14 cellular contexts compared by ENCODE assay signal in genomic region chr10:97490592-97490991, GRCh38. TPM values are rescaled to one million over a fixed set of nuclear protein-coding genes. Genes with fewer than 3 reads are reported as not detected.
DNase-seq lines count a peak whose midpoint lies in the region; ATAC-seq, FAIRE-seq and TF ChIP-seq lines count a peak whose summit lies in the region.
"Had no signal": no experiment of that assay in that cellular context is flagged by ENCODE, and none has a peak within 500 bp of the region (broad histone marks: within the 10 kb centered on the region; RNA-seq: fewer than 3 reads in every experiment).

No MANE protein-coding gene starts in this region.

- TF ChIP-seq CTCF in GM12878 (IDR thresholded peaks at IDR 0.05 in 2 of 3, conservative IDR thresholded peaks at IDR 0.05 in 1 of 3; ENCODE audit: control insufficient read depth in 2 of 3, extremely low read depth in 1 of 3, insufficient read depth in 1 of 3, low read depth in 3 of 3, low read length in 3 of 3) (no peak), lower lobe of right lung (IDR thresholded peaks at IDR 0.05) (no peak)

- H3K9me3 ChIP-seq in GM12878 (replicated peaks; ENCODE audit: control insufficient read depth, insufficient read depth, low read length) (no peaks in the 10 kb centered on the region), lower lobe of right lung (no peaks in the 10 kb centered on the region), stomach smooth muscle (ENCODE audit: control insufficient read depth in 2 of 2, low read length in 2 of 2) (no peaks in the 10 kb centered on the region)
- H3K9me3 ChIP-seq: breast epithelium, SJCRH30 had no signal

- H3K27me3 ChIP-seq in GM12878 (replicated peaks in 1 of 2; ENCODE audit: control insufficient read depth in 2 of 2, insufficient read depth in 2 of 2, low read length in 1 of 2) = no peaks in the 10 kb centered on the region
- H3K27me3 ChIP-seq in lower lobe of right lung (ENCODE audit: low read depth) = no peaks in the 10 kb centered on the region
- H3K27me3 ChIP-seq in stomach smooth muscle (ENCODE audit: control insufficient read depth in 1 of 2, insufficient read depth in 2 of 2, low read length in 2 of 2) = no peaks in the 10 kb centered on the region
- H3K27me3 ChIP-seq: breast epithelium, SJCRH30 had no signal

- H2AFZ ChIP-seq in GM12878 (ENCODE audit: control insufficient read depth, low read depth, low read length) = no peak overlapping the region

- intact Hi-C loops in GM12878 (cut with micrococcal nuclease; ENCODE audit: unreplicated experiment) (no loop called here), lower lobe of right lung (cut with DNase I) (no loop called here), left colon (cut with DNase I, micrococcal nuclease) (no loop called here)

- POLR2A ChIA-PET in GM12878 (lab: Charles Lee) = no interaction called here

- no peak for FAIRE-seq in GM12878 (lab: Jason Lieb, UNC)
- FAIRE-seq: A204.1 had no signal

- H3K4me1 ChIP-seq in GM12878 (ENCODE audit: control insufficient read depth, insufficient read depth, low read length) = no peaks in the 10 kb centered on the region
- H3K4me1 ChIP-seq in lower lobe of right lung = peaks cover 39% of the 10 kb centered on the region
- peaks cover 18% of the 10 kb centered on the region for H3K4me1 ChIP-seq in stomach smooth muscle (ENCODE audit: control insufficient read depth, insufficient read depth, low read length)
- H3K4me1 ChIP-seq: breast epithelium, SJCRH30 had no signal

- peaks cover 76% of the 10 kb centered on the region for H3K79me2 ChIP-seq in GM12878 (ENCODE audit: control insufficient read depth, insufficient read depth, low read length)

- RAD21 ChIA-PET in GM12878 (lab: Charles Lee; ENCODE audit: unreplicated experiment) = no interaction called here

- peak; percentile 4 for DNase-seq in NCI-H2171 treated with DMSO at 0.1 percent for 48 hours (lab: John Stamatoyannopoulos, UW)
- no peak for DNase-seq in NCI-H2171 (lab: John Stamatoyannopoulos, UW)
- no peak for DNase-seq in GM12878 (ENCODE audit: low read depth, low spot score)
- peak; percentile 47 for DNase-seq in lower lobe of right lung
- DNase-seq in left colon = no peak
- DNase-seq in stimulated activated CD4-positive, alpha-beta T cell treated with anti-CD3 and anti-CD28 coated beads, Interleukin-4, amount 100 ng/mL, for 1 hour = no peak
- no peak for DNase-seq in DMS79 treated with DMSO at 0.1 percent for 48 hours (lab: John Stamatoyannopoulos, UW)
- DNase-seq: activated CD4-positive, alpha-beta memory T cell treated with anti-CD3 and anti-CD28 coated beads, Interleukin-2, amount 10 ng/mL, durations not matched to agents 7 days and 5 days; NCI-H1417 treated with DMSO at 0.1 percent for 48 hours; SJCRH30 had no signal

- H3K36me3 ChIP-seq in GM12878 (ENCODE audit: control insufficient read depth in 2 of 2, insufficient read depth in 2 of 2, low read length in 1 of 2) = peaks cover 2 to 3% of the 10 kb centered on the region in 2 experiments; a peak in 2 of 4 replicates
- peaks cover 3% of the 10 kb centered on the region for H3K36me3 ChIP-seq in lower lobe of right lung
- no peaks in the 10 kb centered on the region for H3K36me3 ChIP-seq in stomach smooth muscle (ENCODE audit: control insufficient read depth in 2 of 2, insufficient read depth in 2 of 2, low read length in 2 of 2)
- H3K36me3 ChIP-seq: breast epithelium had no signal

- 56% methylated on average over 2 of the region's 2 CpGs for WGBS in GM12878 (ENCODE audit: insufficient coverage, insufficient replicate concordance, low lambda C conversion rate, missing lambda C conversion rate)

- TF ChIP-seq EP300 in GM12878 (IDR thresholded peaks at IDR 0.05; ENCODE audit: borderline replicate concordance in 1 of 2, control insufficient read depth in 1 of 2, low read depth in 2 of 2, low read length in 2 of 2) = no peak

- H3K9ac ChIP-seq in GM12878 (ENCODE audit: control insufficient read depth, insufficient read depth, low read length) (no peak overlapping the region), stomach smooth muscle (ENCODE audit: low read length in 2 of 2) (peak overlapping the region; percentile 7 to 29)

- peak overlapping the region; percentile 3; the same call in 1 of the 2 replicates for H3K4me2 ChIP-seq in GM12878 (ENCODE audit: control insufficient read depth, insufficient read depth)

- TF ChIP-seq POLR2A in GM12878 (IDR thresholded peaks at IDR 0.05; ENCODE audit: low read depth, low read length) = no peak

- H3K4me3 ChIP-seq in GM12878 (no peak overlapping the region), lower lobe of right lung (no peak overlapping the region), stomach smooth muscle (ENCODE audit: low read length in 2 of 2) (peak overlapping the region in 1 of 2 donors; percentile 35)
- H3K4me3 ChIP-seq: breast epithelium, SJCRH30 had no signal

- in situ Hi-C loops in GM12878 (cut with MboI) = no loop called here

- BruUV-seq in GM12878 (replicated peaks; lab: Mats Ljungman, UMichigan) = no TSS peak

- H3K27ac ChIP-seq in GM12878 (ENCODE audit: control insufficient read depth, insufficient read depth) (no peak overlapping the region), lower lobe of right lung (peak overlapping the region; percentile 38), stomach smooth muscle (ENCODE audit: low read length) (peak overlapping the region; percentile 64)
- H3K27ac ChIP-seq: breast epithelium, SJCRH30 had no signal

- ATAC-seq in GM12878 = peak; percentile 15
- ATAC-seq in lower lobe of right lung = peak; percentile 85 to 86
- no peak for ATAC-seq in left colon
- ATAC-seq: HCT116 had no signal

- SMC1A ChIA-PET in GM12878 (lab: Charles Lee; ENCODE audit: uncharacterized antibody, unreplicated experiment) = no interaction called here

- no peak for TF ChIP-seq RAD21 in GM12878 (IDR thresholded peaks at IDR 0.05; ENCODE audit: insufficient read depth, low read depth, low read length)

- CTCF ChIA-PET in GM12878 (lab: Yijun Ruan, JAX) = interaction anchor here (0.8 to 2.2 kb wide), 2 partner anchors 44 to 212 kb away, joined by 3 to 8 read pairs; no protein-coding TSS in a partner anchor

- no peaks in the 10 kb centered on the region for H4K20me1 ChIP-seq in GM12878 (ENCODE audit: control insufficient read depth, insufficient read depth)

RNA-seq across cellular contexts. Expression of gene MMS19, which starts 7.6 kb away (rescaled TPM):
- total RNA-seq in GM12878 (2013; cell fraction: nucleolus; rRNA removed) = 156 and 163 TPM in 2 replicates
- total RNA-seq in GM12878 (2014; rRNA removed) = 90.8 and 97.3 TPM in 2 replicates
- total RNA-seq in GM12878 (2014; rRNA removed; fragmentation: Illumina TruSeq; extraction: Trizol) = 49.1 and 54.4 TPM in 2 replicates
- 71.7 and 74.3 TPM in 2 replicates for total RNA-seq in GM12878 (2021)
- polyA plus RNA-seq in GM12878 (2011; ENCODE audit: low read depth) = 38.0 TPM
- polyA plus RNA-seq in GM12878 (2011; rRNA removed) = 99.9 and 112 TPM in 2 replicates
- 133 and 141 TPM in 2 replicates for polyA plus RNA-seq in GM12878 (2011; cell fraction: cytosol; rRNA removed)
- 365 and 440 TPM in 2 replicates for polyA plus RNA-seq in GM12878 (2011; cell fraction: nucleus; rRNA removed)
- 48.6 and 67.0 TPM in 2 replicates for polyA plus RNA-seq in GM12878 (2012)
- 54.7 and 57.6 TPM in 2 replicates for polyA plus RNA-seq in GM12878 (2014; fragmentation: Illumina TruSeq; extraction: Trizol)
- polyA plus RNA-seq in GM12878 (2014; fragmentation: Nextera tagmentation; extraction: Ambion mirVana) = 10 to 100 TPM; 40.2 to 74.3 TPM
- 86.3 and 96.8 TPM in 2 replicates for polyA plus RNA-seq in GM12878 (2014; rRNA removed)
- 10 to 100 TPM; 54.4 to 63.7 TPM for polyA plus RNA-seq in GM12878 (2016; fragmentation: Nextera tagmentation; extraction: Ambion mirVana)
- 159 and 220 TPM in 2 replicates for polyA minus RNA-seq in GM12878 (2011; rRNA and poly(A)+ RNA removed)
- polyA minus RNA-seq in GM12878 (2011; cell fraction: cytosol; rRNA and poly(A)+ RNA removed) = 43.4 and 51.8 TPM in 2 replicates
- 93.6 and 113 TPM in 2 replicates for polyA minus RNA-seq in GM12878 (2011; cell fraction: nucleus; rRNA and poly(A)+ RNA removed)
- 65.5 TPM for total RNA-seq in lower lobe of right lung
- total RNA-seq in left colon = 10 to 100 TPM; 38.9 to 42.3 TPM

RNA-seq across cellular contexts. Expression of gene UBTD1, which starts 8.1 kb away (rescaled TPM):
- total RNA-seq in GM12878 (2013; cell fraction: nucleolus; rRNA removed) = 0.90 and 1.2 TPM in 2 replicates
- total RNA-seq in GM12878 (2014; rRNA removed) (0.76 and 1.2 TPM in 2 replicates), GM12878 (2014; rRNA removed; fragmentation: Illumina TruSeq; extraction: Trizol) (0.18 and 0.22 TPM in 2 replicates), GM12878 (2021) (1.2 and 1.3 TPM in 2 replicates), lower lobe of right lung (37.7 TPM), left colon (1 to 10 TPM; 1.8 to 2.4 TPM)
- polyA plus RNA-seq in GM12878 (2011; ENCODE audit: low read depth) = not detected
- polyA plus RNA-seq in GM12878 (2011; rRNA removed) (0.24 and 1.2 TPM in 2 replicates), GM12878 (2014; fragmentation: Illumina TruSeq; extraction: Trizol) (0.16 TPM in 1 of 2 replicates, not detected in the other), GM12878 (2014; fragmentation: Nextera tagmentation; extraction: Ambion mirVana) (under 1 TPM in 1 of 2 experiments, not detected in 1; 0.04 TPM), GM12878 (2014; rRNA removed) (0.66 and 1.5 TPM in 2 replicates), GM12878 (2016; fragmentation: Nextera tagmentation; extraction: Ambion mirVana) (1 to 10 TPM in 1 of 2 experiments, under 1 TPM in 1; 0.83 to 1.3 TPM)
- polyA plus RNA-seq in GM12878 (2011; cell fraction: cytosol; rRNA removed) = 2.3 and 2.8 TPM in 2 replicates
- 1.8 TPM in 2 replicates for polyA plus RNA-seq in GM12878 (2011; cell fraction: nucleus; rRNA removed)
- 0.64 and 1.00 TPM in 2 replicates for polyA plus RNA-seq in GM12878 (2012)
- 0.29 and 1.2 TPM in 2 replicates for polyA minus RNA-seq in GM12878 (2011; rRNA and poly(A)+ RNA removed)
- polyA minus RNA-seq in GM12878 (2011; cell fraction: cytosol; rRNA and poly(A)+ RNA removed) = 1.9 TPM in 1 of 2 replicates, not detected in the other
- polyA minus RNA-seq in GM12878 (2011; cell fraction: nucleus; rRNA and poly(A)+ RNA removed) = 0.48 and 0.57 TPM in 2 replicates

RNA-seq across cellular contexts. Expression of gene ZDHHC16, which starts 44.6 kb away (rescaled TPM):
- 27.9 and 36.8 TPM in 2 replicates for total RNA-seq in GM12878 (2013; cell fraction: nucleolus; rRNA removed)
- 30.0 and 30.6 TPM in 2 replicates for total RNA-seq in GM12878 (2014; rRNA removed)
- total RNA-seq in GM12878 (2014; rRNA removed; fragmentation: Illumina TruSeq; extraction: Trizol) = 27.3 and 29.6 TPM in 2 replicates
- total RNA-seq in GM12878 (2021) = 27.7 and 30.5 TPM in 2 replicates
- polyA plus RNA-seq in GM12878 (2011; ENCODE audit: low read depth) = 11.7 TPM
- 17.6 and 25.7 TPM in 2 replicates for polyA plus RNA-seq in GM12878 (2011; rRNA removed)
- 42.2 and 45.9 TPM in 2 replicates for polyA plus RNA-seq in GM12878 (2011; cell fraction: cytosol; rRNA removed)
- 36.1 and 42.5 TPM in 2 replicates for polyA plus RNA-seq in GM12878 (2011; cell fraction: nucleus; rRNA removed)
- 14.2 and 16.8 TPM in 2 replicates for polyA plus RNA-seq in GM12878 (2012)
- 40.7 and 43.2 TPM in 2 replicates for polyA plus RNA-seq in GM12878 (2014; fragmentation: Illumina TruSeq; extraction: Trizol)
- polyA plus RNA-seq in GM12878 (2014; fragmentation: Nextera tagmentation; extraction: Ambion mirVana) = 10 to 100 TPM; 16.8 to 20.0 TPM
- 26.5 and 27.8 TPM in 2 replicates for polyA plus RNA-seq in GM12878 (2014; rRNA removed)
- 10 to 100 TPM; 56.6 to 63.1 TPM for polyA plus RNA-seq in GM12878 (2016; fragmentation: Nextera tagmentation; extraction: Ambion mirVana)
- polyA minus RNA-seq in GM12878 (2011; rRNA and poly(A)+ RNA removed) = 45.6 and 55.0 TPM in 2 replicates
- polyA minus RNA-seq in GM12878 (2011; cell fraction: cytosol; rRNA and poly(A)+ RNA removed) = 8.7 and 10.7 TPM in 2 replicates
- 15.4 and 26.1 TPM in 2 replicates for polyA minus RNA-seq in GM12878 (2011; cell fraction: nucleus; rRNA and poly(A)+ RNA removed)
- 56.5 TPM for total RNA-seq in lower lobe of right lung
- total RNA-seq in left colon = 10 to 100 TPM; 29.1 to 31.5 TPM

RNA-seq across cellular contexts. Expression of gene EXOSC1, which starts 44.8 kb away (rescaled TPM):
- 32.7 and 33.1 TPM in 2 replicates for total RNA-seq in GM12878 (2013; cell fraction: nucleolus; rRNA removed)
- total RNA-seq in GM12878 (2014; rRNA removed) (63.1 and 65.8 TPM in 2 replicates), GM12878 (2014; rRNA removed; fragmentation: Illumina TruSeq; extraction: Trizol) (63.8 and 65.7 TPM in 2 replicates), GM12878 (2021) (43.4 and 50.3 TPM in 2 replicates), lower lobe of right lung (31.0 TPM), left colon (10 to 100 TPM; 21.7 to 22.6 TPM)
- 43.6 TPM for polyA plus RNA-seq in GM12878 (2011; ENCODE audit: low read depth)
- polyA plus RNA-seq in GM12878 (2011; rRNA removed) (50.8 and 53.7 TPM in 2 replicates), GM12878 (2014; fragmentation: Illumina TruSeq; extraction: Trizol) (80.5 and 83.4 TPM in 2 replicates), GM12878 (2014; fragmentation: Nextera tagmentation; extraction: Ambion mirVana) (100 to 1,000 TPM in 1 of 2 experiments, 10 to 100 TPM in 1; 88.8 to 121 TPM), GM12878 (2014; rRNA removed) (65.7 and 66.7 TPM in 2 replicates), GM12878 (2016; fragmentation: Nextera tagmentation; extraction: Ambion mirVana) (100 to 1,000 TPM; 116 to 119 TPM)
- polyA plus RNA-seq in GM12878 (2011; cell fraction: cytosol; rRNA removed) = 56.7 and 58.7 TPM in 2 replicates
- 27.4 and 30.1 TPM in 2 replicates for polyA plus RNA-seq in GM12878 (2011; cell fraction: nucleus; rRNA removed)
- polyA plus RNA-seq in GM12878 (2012) = 44.2 and 44.4 TPM in 2 replicates
- 30.1 and 31.1 TPM in 2 replicates for polyA minus RNA-seq in GM12878 (2011; rRNA and poly(A)+ RNA removed)
- polyA minus RNA-seq in GM12878 (2011; cell fraction: cytosol; rRNA and poly(A)+ RNA removed) = 6.4 and 13.6 TPM in 2 replicates
- polyA minus RNA-seq in GM12878 (2011; cell fraction: nucleus; rRNA and poly(A)+ RNA removed) = 9.2 and 15.8 TPM in 2 replicates

Comparison
In these comparisons a context has a peak if more than half of its experiments do, and no peak if none do; other contexts are left out.
1. DNase-seq: peak in NCI-H2171 treated with DMSO at 0.1 percent for 48 hours (single experiment) and lower lobe of right lung (single experiment); none in NCI-H2171 (single experiment), GM12878 (single experiment), left colon (0 of 2), stimulated activated CD4-positive, alpha-beta T cell treated with anti-CD3 and anti-CD28 coated beads, Interleukin-4, amount 100 ng/mL, for 1 hour (single experiment) and DMS79 treated with DMSO at 0.1 percent for 48 hours (single experiment).
2. RNA of gene UBTD1, which starts 8.1 kb away (total RNA-seq): 37.7 TPM in lower lobe of right lung (single experiment); 1.8 to 2.4 TPM in left colon and 0.18 to 1.3 TPM in GM12878; every median in the first group is over 10 times any median in the second.